20 cellular contexts compared by ENCODE assay signal in the genomic region with DNA sequence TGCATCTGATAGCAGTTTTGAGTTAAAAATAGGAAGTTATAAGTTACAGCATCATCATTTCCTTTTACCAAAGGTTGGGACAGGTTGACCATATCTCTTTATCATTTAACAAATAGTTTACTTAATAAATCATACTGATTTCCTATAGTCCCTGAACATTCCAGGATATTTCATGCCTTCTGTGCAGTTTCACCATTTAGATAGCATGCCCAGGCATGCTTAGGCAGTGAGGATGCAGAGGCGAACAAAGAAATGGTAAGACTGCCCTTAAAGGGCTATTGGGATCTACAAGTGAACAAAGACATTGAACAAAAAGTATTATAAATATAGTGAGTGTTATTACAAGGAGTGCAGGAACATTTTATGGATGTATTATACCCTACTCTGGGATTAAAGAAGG.
DNase-seq lines count a peak whose midpoint lies in the region; ATAC-seq, FAIRE-seq and TF ChIP-seq lines count a peak whose summit lies in the region.
"Had no signal": no experiment of that assay in that cellular context is flagged by ENCODE, and none has a peak within 500 bp of the region (broad histone marks: within the 10 kb centered on the region; RNA-seq: fewer than 3 reads in every experiment).

No MANE protein-coding gene starts in this region.

- H3K4me1 ChIP-seq in IMR-90 (ENCODE audit: control insufficient read depth, insufficient read depth, low read length) = no peaks in the 10 kb centered on the region
- no peaks in the 10 kb centered on the region for H3K4me1 ChIP-seq in astrocyte (ENCODE audit: insufficient read depth, low read length)
- peaks cover 14% of the 10 kb centered on the region for H3K4me1 ChIP-seq in keratinocyte (ENCODE audit: control insufficient read depth, extremely low read depth, insufficient read depth, low read length)
- no peaks in the 10 kb centered on the region for H3K4me1 ChIP-seq in left lung
- H3K4me1 ChIP-seq: BLaER1 treated with 17β-estradiol and CSF1 and Interleukin-3, amounts not matched to agents 10 nM and 100 nM had no signal

- TF ChIP-seq CTCF in IMR-90 (conservative IDR thresholded peaks at IDR 0.05; ENCODE audit: low read depth, low read length) = no peak
- no peak for TF ChIP-seq CTCF in astrocyte (IDR thresholded peaks at IDR 0.05; ENCODE audit: insufficient read depth, low read depth, low read length)
- TF ChIP-seq CTCF in keratinocyte (optimal IDR thresholded peaks at IDR 0.05 in 1 of 3, IDR thresholded peaks at IDR 0.05 in 1 of 3, conservative IDR thresholded peaks at IDR 0.05 in 1 of 3; ENCODE audit: extremely low read depth in 1 of 3, insufficient read depth in 2 of 3, low read length in 3 of 3) = no peak
- no peak for TF ChIP-seq CTCF in left lung (IDR thresholded peaks at IDR 0.05)

- POLR2A ChIA-PET in IMR-90 (lab: Charles Lee; ENCODE audit: unreplicated experiment) = no interaction called here

- dilution Hi-C loops in IMR-90 (cut with HindIII; ENCODE audit: low sequenced_read_pairs, unreplicated experiment) (no loop called here), keratinocyte (cut with MboI; ENCODE audit: extremely low pct_ligation_motif_present, low sequenced_read_pairs) (no loop called here)

- no peaks in the 10 kb centered on the region for H4K20me1 ChIP-seq in IMR-90 (ENCODE audit: insufficient read depth, low read length)
- no peaks in the 10 kb centered on the region for H4K20me1 ChIP-seq in astrocyte (ENCODE audit: insufficient read depth, low read length)
- H4K20me1 ChIP-seq in keratinocyte (ENCODE audit: control insufficient read depth, extremely low read depth, insufficient read depth, low read length) = no peaks in the 10 kb centered on the region
- H4K20me1 ChIP-seq: BLaER1 treated with 17β-estradiol and CSF1 and Interleukin-3, amounts not matched to agents 10 nM and 100 nM had no signal

- H3K9me3 ChIP-seq in IMR-90 (ENCODE audit: control insufficient read depth, insufficient read depth, low read length) (no peaks in the 10 kb centered on the region), astrocyte (ENCODE audit: insufficient read depth, low read depth, low read length) (no peaks in the 10 kb centered on the region), keratinocyte (ENCODE audit: control insufficient read depth, low read depth, low read length) (no peaks in the 10 kb centered on the region), left lung (no peaks in the 10 kb centered on the region)

- H3K9me1 ChIP-seq in IMR-90 (ENCODE audit: insufficient read depth, low read length) (no peaks in the 10 kb centered on the region), keratinocyte (ENCODE audit: control insufficient read depth, extremely low read depth, insufficient read depth, low read length) (no peaks in the 10 kb centered on the region)

- no peak overlapping the region for H2AFZ ChIP-seq in IMR-90 (replicated peaks; ENCODE audit: low read length, poor library complexity)
- H2AFZ ChIP-seq in astrocyte (ENCODE audit: low read depth, low read length) = peak overlapping the region; percentile 2
- peak overlapping the region; percentile 38 for H2AFZ ChIP-seq in keratinocyte (ENCODE audit: control insufficient read depth, low read length)
- H2AFZ ChIP-seq: GM23248 had no signal

- H3K36me3 ChIP-seq in IMR-90 (ENCODE audit: control insufficient read depth, insufficient read depth, low read length) = no peaks in the 10 kb centered on the region
- H3K36me3 ChIP-seq in astrocyte (ENCODE audit: insufficient read depth, low read length) = no peaks in the 10 kb centered on the region
- H3K36me3 ChIP-seq in keratinocyte (ENCODE audit: control insufficient read depth in 2 of 2, extremely low read depth in 1 of 2, insufficient read depth in 2 of 2, low read length in 2 of 2) = peaks cover 0 to 4% of the 10 kb centered on the region in 2 experiments
- no peaks in the 10 kb centered on the region for H3K36me3 ChIP-seq in left lung

- H3K36me3 Mint-ChIP-seq in astrocyte (ENCODE audit: low read depth, unreplicated experiment) = peaks cover 4% of the 10 kb centered on the region

- no peak for TF ChIP-seq POLR2A in IMR-90 (IDR thresholded peaks at IDR 0.05; ENCODE audit: low read depth, low read length)

- H3K4me1 Mint-ChIP-seq in astrocyte (ENCODE audit: low read depth, unreplicated experiment) = no peaks in the 10 kb centered on the region

- TF ChIP-seq RAD21 in IMR-90 (IDR thresholded peaks at IDR 0.05; ENCODE audit: low read length) = no peak

- H3K18ac ChIP-seq in IMR-90 (ENCODE audit: low read depth, low read length) = no peak overlapping the region

- no TSS peak for BruUV-seq in IMR-90 (replicated peaks; lab: Mats Ljungman, UMichigan)

- H2AK9ac ChIP-seq in IMR-90 (replicated peaks; ENCODE audit: low read depth, low read length, poor library complexity) = no peak overlapping the region

- H4K5ac ChIP-seq in IMR-90 (ENCODE audit: low read depth, low read length) = peak overlapping the region; percentile 39; the same call in 1 of the 2 replicates

- no peak overlapping the region for H2BK15ac ChIP-seq in IMR-90 (ENCODE audit: low read depth, low read length)

- ATAC-seq in IMR-90 (ENCODE audit: low read depth) = peak; percentile 57; the same call in 1 of the 2 replicates
- ATAC-seq in left lung = no peak
- ATAC-seq: CD8-positive, alpha-beta T cell; HCT116; K562; SK-N-SH treated with all-trans-retinoic acid at 6 μM for 48 hours had no signal

- no peak overlapping the region; the same call in 1 of the 2 replicates for H3K27ac ChIP-seq in IMR-90 (ENCODE audit: insufficient read depth, low read length)
- H3K27ac ChIP-seq in astrocyte (ENCODE audit: low read depth, low read length) = no peak overlapping the region
- H3K27ac ChIP-seq in epithelial cell of prostate = peak overlapping the region; percentile 89
- peak overlapping the region; percentile 61 for H3K27ac ChIP-seq in keratinocyte (ENCODE audit: control insufficient read depth, insufficient read depth, low read length)
- H3K27ac ChIP-seq in left lung = no peak overlapping the region
- H3K27ac ChIP-seq: BLaER1 treated with 17β-estradiol and CSF1 and Interleukin-3, amounts not matched to agents 10 nM and 100 nM; GM23248 had no signal

- H3K23ac ChIP-seq in IMR-90 (ENCODE audit: low read depth, low read length) = no peak overlapping the region

- H4K8ac ChIP-seq in IMR-90 (ENCODE audit: low read depth in 2 of 2, low read length in 2 of 2) = peak overlapping the region in 1 of 2 experiments; percentile 49; a peak in 1 of 4 replicates

- no peaks in the 10 kb centered on the region for H3K9me3 Mint-ChIP-seq in astrocyte (ENCODE audit: unreplicated experiment)

- H2BK5ac ChIP-seq in IMR-90 (ENCODE audit: low read depth, low read length, poor library complexity, severe bottlenecking) = peak overlapping the region; percentile 79

- intact Hi-C loops in IMR-90 (cut with micrococcal nuclease) = no loop called here
- intact Hi-C loops in left lung (cut with DNase I) = no loop called here

- H3K9ac ChIP-seq in IMR-90 (ENCODE audit: low read depth, low read length) = no peak overlapping the region
- no peak overlapping the region for H3K9ac ChIP-seq in astrocyte (ENCODE audit: low read length)
- H3K9ac ChIP-seq in keratinocyte (ENCODE audit: control insufficient read depth, extremely low read depth, insufficient read depth, low read length) = no peak overlapping the region
- H3K9ac ChIP-seq: BLaER1 treated with 17β-estradiol and CSF1 and Interleukin-3, amounts not matched to agents 10 nM and 100 nM; GM23248 had no signal

- H3K4me3 Mint-ChIP-seq in astrocyte (ENCODE audit: unreplicated experiment) = no peak overlapping the region
- H3K4me3 Mint-ChIP-seq: CD8-positive, alpha-beta T cell had no signal

- CTCF ChIA-PET in IMR-90 (lab: Yijun Ruan, JAX) = no interaction called here

- DNase-seq in IMR-90 (peak; percentile 3), astrocyte (ENCODE audit: low read depth) (no peak), epithelial cell of prostate (ENCODE audit: low read depth, low spot score) (peak; percentile 29), keratinocyte (ENCODE audit: low read depth, low spot score) (peak; percentile 17), NOMO-1 (lab: John Stamatoyannopoulos, UW; ENCODE audit: unreplicated experiment in 2 of 2) (no peak), left lung (no peak)
- DNase-seq in activated CD4-positive, CD25-positive, alpha-beta regulatory T cell (lab: John Stamatoyannopoulos, UW) = no peak
- DNase-seq: Calu3; CD8-positive, alpha-beta T cell; GF-D8; GM23248; NCI-H1436 treated with DMSO at 0.1 percent for 48 hours; NCI-H2029 treated with DMSO at 0.1 percent for 48 hours; NCI-H748 treated with DMSO at 0.1 percent for 48 hours; SIG-M5 had no signal

- H3K27me3 ChIP-seq in IMR-90 (ENCODE audit: control insufficient read depth, insufficient read depth, low read length) (no peaks in the 10 kb centered on the region), astrocyte (ENCODE audit: insufficient read depth, low read length) (no peaks in the 10 kb centered on the region), keratinocyte (ENCODE audit: control insufficient read depth, extremely low read depth, insufficient read depth, low read length) (no peaks in the 10 kb centered on the region), left lung (no peaks in the 10 kb centered on the region)
- H3K27me3 ChIP-seq: BLaER1 treated with 17β-estradiol and CSF1 and Interleukin-3, amounts not matched to agents 10 nM and 100 nM had no signal

- H2BK120ac ChIP-seq in IMR-90 (ENCODE audit: low read depth, low read length) = peak overlapping the region; percentile 57; the same call in 1 of the 2 replicates

- FAIRE-seq in astrocyte (lab: Jason Lieb, UNC) (no peak), keratinocyte (lab: Jason Lieb, UNC) (peak; percentile 69)
- FAIRE-seq: GM19239, K562 had no signal

- H3K4me3 ChIP-seq in IMR-90 (ENCODE audit: insufficient read depth, low read depth, low read length) (no peak overlapping the region), astrocyte (ENCODE audit: insufficient read depth, low read depth, low read length) (no peak overlapping the region), keratinocyte (ENCODE audit: control insufficient read depth in 2 of 3, extremely low read depth in 1 of 3, insufficient read depth in 2 of 3, low read depth in 1 of 3, low read length in 3 of 3) (no peak overlapping the region), left lung (no peak overlapping the region)
- H3K4me3 ChIP-seq: BLaER1 treated with 17β-estradiol and CSF1 and Interleukin-3, amounts not matched to agents 10 nM and 100 nM; GM23248; K562 had no signal

- no peak overlapping the region for H2BK20ac ChIP-seq in IMR-90 (ENCODE audit: low read depth, low read length)

- H3K14ac ChIP-seq in IMR-90 (replicated peaks; ENCODE audit: low read depth, low read length) = no peak overlapping the region

- no peaks in the 10 kb centered on the region for H3K27me3 Mint-ChIP-seq in astrocyte (ENCODE audit: low read depth, unreplicated experiment)

- H3K79me2 ChIP-seq in astrocyte (ENCODE audit: insufficient read depth, low read length) = no peaks in the 10 kb centered on the region
- no peaks in the 10 kb centered on the region for H3K79me2 ChIP-seq in keratinocyte (ENCODE audit: control insufficient read depth, insufficient read depth, low read length)

- no CpG with 5 or more reads among the region's 1 CpG for whole genome bisulfite sequencing in IMR-90 (ENCODE audit: extremely low coverage in 2 of 2, insufficient read length in 1 of 2), 2 experiments

- no peak overlapping the region for H3K4ac ChIP-seq in IMR-90 (ENCODE audit: low read depth, low read length)

- H3K27ac Mint-ChIP-seq in astrocyte (ENCODE audit: unreplicated experiment) = no peak overlapping the region
- H3K27ac Mint-ChIP-seq: CD8-positive, alpha-beta T cell had no signal

- H3K4me2 ChIP-seq in IMR-90 (ENCODE audit: low read depth, low read length) (no peak overlapping the region), astrocyte (ENCODE audit: low read length) (no peak overlapping the region), keratinocyte (ENCODE audit: control insufficient read depth, extremely low read depth, insufficient read depth, low read depth, low read length) (peak overlapping the region; percentile 51)
- H3K4me2 ChIP-seq: BLaER1 treated with 17β-estradiol and CSF1 and Interleukin-3, amounts not matched to agents 10 nM and 100 nM had no signal

- no peak overlapping the region for H2AK5ac ChIP-seq in IMR-90 (ENCODE audit: low read depth, low read length)

- no peaks in the 10 kb centered on the region for H3K79me1 ChIP-seq in IMR-90 (ENCODE audit: low read depth in 1 of 2, low read length in 2 of 2)

- in situ Hi-C loops in IMR-90 (cut with MboI; ENCODE audit: low sequenced_read_pairs) = no loop called here

- no peak overlapping the region for H3K56ac ChIP-seq in IMR-90 (ENCODE audit: extremely low read depth, insufficient read depth, low read length)

- no peak overlapping the region for H4K91ac ChIP-seq in IMR-90 (ENCODE audit: insufficient read depth, low read depth, low read length)

Comparison
In these comparisons a context has a peak if more than half of its experiments do, and no peak if none do; other contexts are left out.
1. DNase-seq: peak in IMR-90 (single experiment), epithelial cell of prostate (single experiment) and keratinocyte (single experiment); none in astrocyte (single experiment), activated CD4-positive, CD25-positive, alpha-beta regulatory T cell (0 of 4), NOMO-1 (0 of 2) and left lung (0 of 2).
2. H3K27ac ChIP-seq: peak in epithelial cell of prostate (single experiment) and keratinocyte (single experiment); none in IMR-90 (single experiment), astrocyte (single experiment) and left lung (0 of 2).